20 cellular contexts compared by ENCODE assay signal in the genomic region with DNA sequence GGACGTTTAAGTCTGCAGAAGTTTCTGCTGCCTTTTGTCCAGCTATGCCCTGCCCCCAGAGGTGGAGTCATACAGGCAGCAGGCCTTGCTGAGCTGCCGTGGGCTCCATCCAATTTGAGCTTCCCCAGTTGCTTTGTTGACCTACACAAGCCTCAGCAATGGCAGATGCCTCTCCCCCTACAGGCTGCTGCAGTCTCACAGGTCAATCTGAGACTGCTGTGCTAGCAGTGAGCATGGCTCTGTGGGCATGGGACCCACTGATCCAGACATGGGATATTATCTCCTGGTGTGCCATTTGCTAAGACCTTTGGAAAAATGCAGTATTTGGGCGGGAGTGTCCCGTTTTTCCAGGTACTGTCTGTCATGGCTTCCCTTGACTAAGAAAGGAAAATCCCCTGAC.
DNase-seq lines count a peak whose midpoint lies in the region; ATAC-seq, FAIRE-seq and TF ChIP-seq lines count a peak whose summit lies in the region.
"Had no signal": no experiment of that assay in that cellular context is flagged by ENCODE, and none has a peak within 500 bp of the region (broad histone marks: within the 10 kb centered on the region; RNA-seq: fewer than 3 reads in every experiment).

No MANE protein-coding gene starts in this region.

- H4K20me1 ChIP-seq in H9 (ENCODE audit: control insufficient read depth, insufficient read depth, insufficient read length) (no peaks in the 10 kb centered on the region), H1 (replicated peaks in 1 of 2; ENCODE audit: control insufficient read depth in 1 of 2, insufficient read depth in 2 of 2, low read length in 2 of 2) (no peaks in the 10 kb centered on the region)

- TF ChIP-seq CTCF in H9 (conservative IDR thresholded peaks at IDR 0.05) = peak; percentile 35; the same call in 2 of the 3 replicates
- TF ChIP-seq CTCF in H1 (IDR thresholded peaks at IDR 0.05; ENCODE audit: control extremely low read depth in 1 of 3, insufficient read depth in 1 of 3, low read depth in 1 of 3, low read length in 3 of 3) = peak in 2 of 3 experiments; percentile 12 to 13; a peak in 2 of 4 replicates
- TF ChIP-seq CTCF in colonic mucosa (IDR thresholded peaks at IDR 0.05) = no peak

- intact Hi-C loops in colonic mucosa (cut with DNase I) = no loop called here

- no peak overlapping the region for H3K27ac Mint-ChIP-seq in H9
- H3K27ac Mint-ChIP-seq: CD4-positive, alpha-beta T cell; IgD-negative memory B cell had no signal

- no peak overlapping the region for H2BK5ac ChIP-seq in H9 (ENCODE audit: insufficient read length, low read length)
- no peak overlapping the region for H2BK5ac ChIP-seq in H1 (ENCODE audit: low read depth, low read length)
- no peak overlapping the region for H2BK5ac ChIP-seq in mesendoderm (ENCODE audit: low read length)

- no peak overlapping the region for H2BK15ac ChIP-seq in H9 (ENCODE audit: low read depth, low read length)
- H2BK15ac ChIP-seq in H1 (ENCODE audit: low read length) = no peak overlapping the region
- H2BK15ac ChIP-seq in mesendoderm (replicated peaks; ENCODE audit: low read depth) = no peak overlapping the region

- no peak for ATAC-seq in HG02840 (IDR thresholded peaks at IDR 0.05; ENCODE audit: low FRiP score, unreplicated experiment)
- ATAC-seq: GM12878 had no signal

- DNase-seq in ELF-1 (ENCODE audit: low read depth, low spot score) (peak; percentile 10), H9 (peak; percentile 56), H1 (ENCODE audit: low read depth in 1 of 2, low spot score in 2 of 2) (no peak), mesendoderm (peak; percentile 31), DMS 273 treated with DMSO at 0.1 percent for 48 hours (lab: John Stamatoyannopoulos, UW) (no peak), colonic mucosa (no peak)
- DNase-seq: ACHN; CD4-positive, alpha-beta T cell; DMS153; DMS79 treated with DMSO at 0.1 percent for 48 hours; HCEC 1CT; KBM-7 had no signal

- H3K9me3 Mint-ChIP-seq in H9 = no peaks in the 10 kb centered on the region; a peak in 1 of 5 replicates

- H3K4me3 ChIP-seq in H1 (ENCODE audit: extremely low read depth in 1 of 4, insufficient read depth in 2 of 4, low read depth in 3 of 4, low read length in 4 of 4) (no peak overlapping the region), mesendoderm (ENCODE audit: low read length) (no peak overlapping the region), colonic mucosa (no peak overlapping the region)
- H3K4me3 ChIP-seq: GM12878 had no signal

- no peaks in the 10 kb centered on the region; a peak in 1 of 7 replicates for H3K36me3 Mint-ChIP-seq in H9 (ENCODE audit: insufficient read depth in 1 of 3, low read depth in 3 of 3)

- H3K27me3 Mint-ChIP-seq in H9 (ENCODE audit: low read depth) = 0 out of 2 replicates have a peak, but pooled peaks cover 2% of the 10 kb centered on the region
- H3K27me3 Mint-ChIP-seq: CD4-positive, alpha-beta T cell; IgD-negative memory B cell had no signal

- 0 out of 4 replicates have a peak, but pooled peaks of 1 of the 2 experiments have one; percentile 15 for TF ChIP-seq RAD21 in H1 (IDR thresholded peaks at IDR 0.05 in 1 of 2, conservative IDR thresholded peaks at IDR 0.05 in 1 of 2; ENCODE audit: low read depth in 2 of 2, low read length in 2 of 2)

- H3K9ac ChIP-seq in H9 (ENCODE audit: extremely low read depth, insufficient read length, low read length) (no peak overlapping the region), H1 (replicated peaks in 1 of 4; ENCODE audit: extremely low read depth in 1 of 4, low read depth in 3 of 4, low read length in 3 of 4) (no peak overlapping the region), mesendoderm (ENCODE audit: low read length) (no peak overlapping the region), colonic mucosa (ENCODE audit: low read depth in 2 of 2, low read length in 2 of 2) (no peak overlapping the region)

- H3K79me2 ChIP-seq in H9 (ENCODE audit: insufficient read depth, low read length) = no peaks in the 10 kb centered on the region
- H3K79me2 ChIP-seq in H1 (ENCODE audit: control insufficient read depth in 1 of 2, insufficient read depth in 2 of 2, low read length in 2 of 2) = no peaks in the 10 kb centered on the region
- H3K79me2 ChIP-seq in mesendoderm (ENCODE audit: control insufficient read depth, insufficient read depth, low read length) = no peaks in the 10 kb centered on the region

- no peak overlapping the region for H3K18ac ChIP-seq in H9 (ENCODE audit: insufficient read length, low read depth, low read length)
- H3K18ac ChIP-seq in H1 (ENCODE audit: extremely low read depth, low read length) = no peak overlapping the region
- H3K18ac ChIP-seq in mesendoderm (ENCODE audit: low read length) = no peak overlapping the region

- H3K9me3 ChIP-seq in H9 (ENCODE audit: control insufficient read depth, low read depth, low read length) (no peaks in the 10 kb centered on the region), H1 (ENCODE audit: insufficient read depth in 2 of 2, low read depth in 1 of 2, low read length in 1 of 2) (no peaks in the 10 kb centered on the region), colonic mucosa (no peaks in the 10 kb centered on the region)
- H3K9me3 ChIP-seq: Caco-2 had no signal

- H3K27ac ChIP-seq in H9 (ENCODE audit: insufficient read length, low read depth, low read length) (no peak overlapping the region), H1 (ENCODE audit: low read depth, low read length) (no peak overlapping the region), mesendoderm (ENCODE audit: low read depth, low read length) (no peak overlapping the region), colonic mucosa (no peak overlapping the region)
- H3K27ac ChIP-seq: C4-2B had no signal

- WGBS in H9 (ENCODE audit: extremely low coverage, insufficient read length, low lambda C conversion rate) = no CpG with 5 or more reads among the region's 4 CpGs
- 81% methylated on average over 4 of the region's 4 CpGs; no CpG with 5 or more reads in 1 of the 2 experiments for WGBS in H1 (ENCODE audit: extremely low coverage in 1 of 2, insufficient coverage in 1 of 2, insufficient read length in 1 of 2, insufficient replicate concordance in 2 of 2, low coverage in 1 of 2, low lambda C conversion rate in 2 of 2, missing lambda C conversion rate in 1 of 2), 2 experiments
- no CpG with 5 or more reads among the region's 4 CpGs for WGBS in mesendoderm (ENCODE audit: extremely low coverage, insufficient coverage, low lambda C conversion rate)

- H3K79me1 ChIP-seq in H9 (ENCODE audit: insufficient read depth, low read depth, low read length, poor library complexity, severe bottlenecking) = no peaks in the 10 kb centered on the region
- H3K79me1 ChIP-seq in H1 (ENCODE audit: low read depth, low read length) = no peaks in the 10 kb centered on the region
- no peaks in the 10 kb centered on the region for H3K79me1 ChIP-seq in mesendoderm (ENCODE audit: low read length)

- CTCF ChIA-PET in H1 (lab: Charles Lee; ENCODE audit: partially characterized antibody) = interaction anchor here (0.6 to 1.6 kb wide), 8 partner anchors 9 to 69 kb away, joined by 3 to 5 read pairs (median 4); no protein-coding TSS in a partner anchor

- TF ChIP-seq POLR2A in H1 (IDR thresholded peaks at IDR 0.05; ENCODE audit: control extremely low read depth in 1 of 2, low read depth in 2 of 2, low read length in 2 of 2) = no peak

- no peaks in the 10 kb centered on the region for H3K4me1 ChIP-seq in H9 (ENCODE audit: insufficient read depth, low read length)
- no peaks in the 10 kb centered on the region for H3K4me1 ChIP-seq in H1 (replicated peaks in 1 of 4; ENCODE audit: control insufficient read depth in 3 of 4, insufficient read depth in 4 of 4, low read length in 3 of 4)
- no peaks in the 10 kb centered on the region for H3K4me1 ChIP-seq in mesendoderm (ENCODE audit: control insufficient read depth, low read depth, low read length)
- H3K4me1 ChIP-seq in colonic mucosa = no peaks in the 10 kb centered on the region
- H3K4me1 ChIP-seq: Caco-2 had no signal

- H3K4me3 Mint-ChIP-seq in H9 = no peak overlapping the region
- H3K4me3 Mint-ChIP-seq: CD4-positive, alpha-beta T cell; IgD-negative memory B cell had no signal

- no peak overlapping the region for H2AK5ac ChIP-seq in H9 (ENCODE audit: insufficient read length, low read length)
- no peak overlapping the region for H2AK5ac ChIP-seq in H1 (ENCODE audit: low read depth, low read length)
- H2AK5ac ChIP-seq in mesendoderm (ENCODE audit: low read length) = no peak overlapping the region

- no peak overlapping the region for H2BK20ac ChIP-seq in H9 (ENCODE audit: low read depth, low read length, poor library complexity, severe bottlenecking)
- no peak overlapping the region for H2BK20ac ChIP-seq in H1 (ENCODE audit: low read length)

- H3K14ac ChIP-seq in H9 (ENCODE audit: insufficient read depth, low read length) (no peak overlapping the region), H1 (ENCODE audit: insufficient read length) (no peak overlapping the region)

- H3T11ph ChIP-seq in H9 (ENCODE audit: low read length) = no peak overlapping the region

- no peak overlapping the region for H3K4me2 ChIP-seq in H9 (ENCODE audit: insufficient read depth, insufficient read length, low read length)
- H3K4me2 ChIP-seq in H1 (ENCODE audit: insufficient read depth in 1 of 2, low read depth in 2 of 2, low read length in 2 of 2) = no peak overlapping the region
- no peak overlapping the region for H3K4me2 ChIP-seq in mesendoderm (ENCODE audit: low read length)

- H3K4ac ChIP-seq in H9 (ENCODE audit: low read depth, low read length) (no peak overlapping the region), H1 (replicated peaks; ENCODE audit: insufficient read length, low read depth, low read length) (no peak overlapping the region), mesendoderm (ENCODE audit: low read depth, low read length) (no peak overlapping the region)

- no peak for FAIRE-seq in H1 (lab: Jason Lieb, UNC)
- FAIRE-seq: A204.1, D721Med, GM12878, HTR-8/SVneo had no signal

- no peak overlapping the region for H3K56ac ChIP-seq in H9 (ENCODE audit: insufficient read length, low read depth, low read length)
- no peak overlapping the region for H3K56ac ChIP-seq in H1 (replicated peaks; ENCODE audit: insufficient read length, low read depth, low read length)
- no peak overlapping the region for H3K56ac ChIP-seq in mesendoderm (ENCODE audit: low read length)

- H2BK12ac ChIP-seq in H9 (ENCODE audit: insufficient read length, low read depth, low read length) (no peak overlapping the region), H1 (ENCODE audit: low read depth, low read length) (no peak overlapping the region)

- H2AFZ ChIP-seq in H9 (ENCODE audit: low read length) (no peak overlapping the region), H1 (ENCODE audit: low read length) (no peak overlapping the region)

- H3K36me3 ChIP-seq in H1 (ENCODE audit: control insufficient read depth in 2 of 4, insufficient read depth in 4 of 4, low read length in 3 of 4) (no peaks in the 10 kb centered on the region), mesendoderm (ENCODE audit: control insufficient read depth, insufficient read depth, low read length) (no peaks in the 10 kb centered on the region), colonic mucosa (no peaks in the 10 kb centered on the region)

- H4K8ac ChIP-seq in H9 (replicated peaks; ENCODE audit: insufficient read length, low read depth, low read length) (no peak overlapping the region), H1 (ENCODE audit: extremely low read depth, insufficient read depth, low read length) (no peak overlapping the region), mesendoderm (ENCODE audit: low read depth, low read length) (no peak overlapping the region)

- H4K5ac ChIP-seq in H9 (ENCODE audit: insufficient read length, low read depth, low read length) (no peak overlapping the region), H1 (ENCODE audit: insufficient read length, low read depth, low read length) (no peak overlapping the region), mesendoderm (ENCODE audit: low read length) (no peak overlapping the region)

- H3K23me2 ChIP-seq in H9 (ENCODE audit: insufficient read length, low read depth, low read length, poor library complexity, severe bottlenecking) (no peaks in the 10 kb centered on the region), H1 (ENCODE audit: low read depth, low read length) (no peaks in the 10 kb centered on the region)

- POLR2A ChIA-PET in H1 (lab: Charles Lee; ENCODE audit: partially characterized antibody) = no interaction called here

- H2BK120ac ChIP-seq in H9 (ENCODE audit: low read depth, low read length, poor library complexity, severe bottlenecking) (no peak overlapping the region), H1 (replicated peaks; ENCODE audit: low read depth, low read length) (no peak overlapping the region), mesendoderm (ENCODE audit: low read depth, low read length) (no peak overlapping the region)

- H3K27me3 ChIP-seq in H9 (ENCODE audit: insufficient read depth, low read length) = no peaks in the 10 kb centered on the region
- no peaks in the 10 kb centered on the region for H3K27me3 ChIP-seq in H1 (replicated peaks in 1 of 4; ENCODE audit: control insufficient read depth in 3 of 4, extremely low read depth in 1 of 4, insufficient read depth in 3 of 4, low read length in 3 of 4)
- H3K27me3 ChIP-seq in mesendoderm (ENCODE audit: insufficient read depth, low read length, poor library complexity) = no peaks in the 10 kb centered on the region
- H3K27me3 ChIP-seq in colonic mucosa = no peaks in the 10 kb centered on the region

- H3K4me1 Mint-ChIP-seq in H9 = no peaks in the 10 kb centered on the region

- H4K91ac ChIP-seq in H9 (ENCODE audit: insufficient read length, low read depth, low read length) (no peak overlapping the region), H1 (replicated peaks; ENCODE audit: insufficient read length, low read length) (no peak overlapping the region)

- H3K23ac ChIP-seq in H9 (ENCODE audit: insufficient read length, low read depth, low read length) (no peak overlapping the region), H1 (ENCODE audit: insufficient read length) (no peak overlapping the region), mesendoderm (ENCODE audit: low read length) (no peak overlapping the region)

- no peak for TF ChIP-seq EP300 in H1 (IDR thresholded peaks at IDR 0.05; ENCODE audit: borderline replicate concordance in 1 of 2, low read depth in 2 of 2, low read length in 2 of 2)

Comparison
In these comparisons a context has a peak if more than half of its experiments do, and no peak if none do; other contexts are left out.
1. DNase-seq: peak in ELF-1 (single experiment), H9 (single experiment) and mesendoderm (single experiment); none in H1 (0 of 2), DMS 273 treated with DMSO at 0.1 percent for 48 hours (single experiment) and colonic mucosa (single experiment).